In genomic region chr1:85576642-85577420, GRCh38 we compare ENCODE assay signal across 1 cellular context.
TF ChIP-seq lines count a peak whose summit lies in the region.

No MANE protein-coding gene starts in this region.

TF ChIP-seq in A549, 52 proteins besides CTCF, POLR2A, EP300 and RAD21 (continued from another document):
- TF ChIP-seq KDM1A (IDR thresholded peaks at IDR 0.05; ENCODE audit: low read depth) (no peak), RFX5 (IDR thresholded peaks at IDR 0.05) (no peak), FOSB (CRISPR knock-in tag; IDR thresholded peaks at IDR 0.05) (no peak), MAZ (IDR thresholded peaks at IDR 0.05; ENCODE audit: borderline replicate concordance, low read depth, low read length) (no peak), RNF2 (IDR thresholded peaks at IDR 0.05; ENCODE audit: borderline replicate concordance, low read depth) (no peak), SREBF2 (IDR thresholded peaks at IDR 0.05) (no peak), FOXS1 (CRISPR knock-in tag; IDR thresholded peaks at IDR 0.05) (no peak), JUN (IDR thresholded peaks at IDR 0.05) (peak; percentile 35 to 62; a peak in 3 of 5 replicates), MYC (IDR thresholded peaks at IDR 0.05; ENCODE audit: borderline replicate concordance, low read length) (no peak), KDM5A (IDR thresholded peaks at IDR 0.05) (no peak), EHMT2 (IDR thresholded peaks at IDR 0.05; ENCODE audit: low read depth) (no peak), ZSCAN20 (CRISPR knock-in tag; IDR thresholded peaks at IDR 0.05) (no peak), CHD2 (IDR thresholded peaks at IDR 0.05; ENCODE audit: low read length, partially characterized antibody) (no peak), HOXA7 (CRISPR knock-in tag; IDR thresholded peaks at IDR 0.05) (no peak), TFCP2L1 (CRISPR knock-in tag; IDR thresholded peaks at IDR 0.05) (no peak), CBX8 (IDR thresholded peaks at IDR 0.05) (no peak), HOXB13 (CRISPR knock-in tag; IDR thresholded peaks at IDR 0.05; ENCODE audit: low read depth) (no peak), HEYL (CRISPR knock-in tag; IDR thresholded peaks at IDR 0.05) (no peak), MAFK (IDR thresholded peaks at IDR 0.05; ENCODE audit: partially characterized antibody) (no peak), NPAS2 (CRISPR knock-in tag; IDR thresholded peaks at IDR 0.05; ENCODE audit: borderline replicate concordance) (no peak), RCOR1 (IDR thresholded peaks at IDR 0.05; ENCODE audit: low read depth, low read length) (no peak), POLR2AphosphoS2 (conservative IDR thresholded peaks at IDR 0.05; ENCODE audit: low read length) (no peak), BHLHE40 (IDR thresholded peaks at IDR 0.05; ENCODE audit: low read depth, low read length) (no peak), PHF8 (IDR thresholded peaks at IDR 0.05; ENCODE audit: borderline replicate concordance, low read depth) (no peak; the same call in 1 of the 2 replicates), ZNF302 (CRISPR knock-in tag; IDR thresholded peaks at IDR 0.05) (no peak), EHF (CRISPR knock-in tag; IDR thresholded peaks at IDR 0.05) (no peak), JUNB (IDR thresholded peaks at IDR 0.05) (no peak)
- TF ChIP-seq, protein P1, sequence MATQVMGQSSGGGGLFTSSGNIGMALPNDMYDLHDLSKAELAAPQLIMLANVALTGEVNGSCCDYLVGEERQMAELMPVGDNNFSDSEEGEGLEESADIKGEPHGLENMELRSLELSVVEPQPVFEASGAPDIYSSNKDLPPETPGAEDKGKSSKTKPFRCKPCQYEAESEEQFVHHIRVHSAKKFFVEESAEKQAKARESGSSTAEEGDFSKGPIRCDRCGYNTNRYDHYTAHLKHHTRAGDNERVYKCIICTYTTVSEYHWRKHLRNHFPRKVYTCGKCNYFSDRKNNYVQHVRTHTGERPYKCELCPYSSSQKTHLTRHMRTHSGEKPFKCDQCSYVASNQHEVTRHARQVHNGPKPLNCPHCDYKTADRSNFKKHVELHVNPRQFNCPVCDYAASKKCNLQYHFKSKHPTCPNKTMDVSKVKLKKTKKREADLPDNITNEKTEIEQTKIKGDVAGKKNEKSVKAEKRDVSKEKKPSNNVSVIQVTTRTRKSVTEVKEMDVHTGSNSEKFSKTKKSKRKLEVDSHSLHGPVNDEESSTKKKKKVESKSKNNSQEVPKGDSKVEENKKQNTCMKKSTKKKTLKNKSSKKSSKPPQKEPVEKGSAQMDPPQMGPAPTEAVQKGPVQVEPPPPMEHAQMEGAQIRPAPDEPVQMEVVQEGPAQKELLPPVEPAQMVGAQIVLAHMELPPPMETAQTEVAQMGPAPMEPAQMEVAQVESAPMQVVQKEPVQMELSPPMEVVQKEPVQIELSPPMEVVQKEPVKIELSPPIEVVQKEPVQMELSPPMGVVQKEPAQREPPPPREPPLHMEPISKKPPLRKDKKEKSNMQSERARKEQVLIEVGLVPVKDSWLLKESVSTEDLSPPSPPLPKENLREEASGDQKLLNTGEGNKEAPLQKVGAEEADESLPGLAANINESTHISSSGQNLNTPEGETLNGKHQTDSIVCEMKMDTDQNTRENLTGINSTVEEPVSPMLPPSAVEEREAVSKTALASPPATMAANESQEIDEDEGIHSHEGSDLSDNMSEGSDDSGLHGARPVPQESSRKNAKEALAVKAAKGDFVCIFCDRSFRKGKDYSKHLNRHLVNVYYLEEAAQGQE (IDR thresholded peaks at IDR 0.05), result no peak
- TF ChIP-seq, protein P2, sequence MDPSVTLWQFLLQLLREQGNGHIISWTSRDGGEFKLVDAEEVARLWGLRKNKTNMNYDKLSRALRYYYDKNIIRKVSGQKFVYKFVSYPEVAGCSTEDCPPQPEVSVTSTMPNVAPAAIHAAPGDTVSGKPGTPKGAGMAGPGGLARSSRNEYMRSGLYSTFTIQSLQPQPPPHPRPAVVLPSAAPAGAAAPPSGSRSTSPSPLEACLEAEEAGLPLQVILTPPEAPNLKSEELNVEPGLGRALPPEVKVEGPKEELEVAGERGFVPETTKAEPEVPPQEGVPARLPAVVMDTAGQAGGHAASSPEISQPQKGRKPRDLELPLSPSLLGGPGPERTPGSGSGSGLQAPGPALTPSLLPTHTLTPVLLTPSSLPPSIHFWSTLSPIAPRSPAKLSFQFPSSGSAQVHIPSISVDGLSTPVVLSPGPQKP (IDR thresholded peaks at IDR 0.05; ENCODE audit: low read depth, low read length), result peak; percentile 89
- TF ChIP-seq, protein P3, sequence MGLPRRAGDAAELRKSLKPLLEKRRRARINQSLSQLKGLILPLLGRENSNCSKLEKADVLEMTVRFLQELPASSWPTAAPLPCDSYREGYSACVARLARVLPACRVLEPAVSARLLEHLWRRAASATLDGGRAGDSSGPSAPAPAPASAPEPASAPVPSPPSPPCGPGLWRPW (IDR thresholded peaks at IDR 0.05), result no peak
- TF ChIP-seq, protein P4, sequence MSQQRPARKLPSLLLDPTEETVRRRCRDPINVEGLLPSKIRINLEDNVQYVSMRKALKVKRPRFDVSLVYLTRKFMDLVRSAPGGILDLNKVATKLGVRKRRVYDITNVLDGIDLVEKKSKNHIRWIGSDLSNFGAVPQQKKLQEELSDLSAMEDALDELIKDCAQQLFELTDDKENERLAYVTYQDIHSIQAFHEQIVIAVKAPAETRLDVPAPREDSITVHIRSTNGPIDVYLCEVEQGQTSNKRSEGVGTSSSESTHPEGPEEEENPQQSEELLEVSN (IDR thresholded peaks at IDR 0.05; ENCODE audit: borderline replicate concordance, low read depth), result 0 out of 2 replicates have a peak, but pooled peaks have one; percentile 28
- TF ChIP-seq, protein P5, sequence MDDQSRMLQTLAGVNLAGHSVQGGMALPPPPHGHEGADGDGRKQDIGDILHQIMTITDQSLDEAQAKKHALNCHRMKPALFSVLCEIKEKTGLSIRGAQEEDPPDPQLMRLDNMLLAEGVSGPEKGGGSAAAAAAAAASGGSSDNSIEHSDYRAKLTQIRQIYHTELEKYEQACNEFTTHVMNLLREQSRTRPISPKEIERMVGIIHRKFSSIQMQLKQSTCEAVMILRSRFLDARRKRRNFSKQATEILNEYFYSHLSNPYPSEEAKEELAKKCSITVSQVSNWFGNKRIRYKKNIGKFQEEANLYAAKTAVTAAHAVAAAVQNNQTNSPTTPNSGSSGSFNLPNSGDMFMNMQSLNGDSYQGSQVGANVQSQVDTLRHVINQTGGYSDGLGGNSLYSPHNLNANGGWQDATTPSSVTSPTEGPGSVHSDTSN (IDR thresholded peaks at IDR 0.05), result no peak
- TF ChIP-seq, protein P6, sequence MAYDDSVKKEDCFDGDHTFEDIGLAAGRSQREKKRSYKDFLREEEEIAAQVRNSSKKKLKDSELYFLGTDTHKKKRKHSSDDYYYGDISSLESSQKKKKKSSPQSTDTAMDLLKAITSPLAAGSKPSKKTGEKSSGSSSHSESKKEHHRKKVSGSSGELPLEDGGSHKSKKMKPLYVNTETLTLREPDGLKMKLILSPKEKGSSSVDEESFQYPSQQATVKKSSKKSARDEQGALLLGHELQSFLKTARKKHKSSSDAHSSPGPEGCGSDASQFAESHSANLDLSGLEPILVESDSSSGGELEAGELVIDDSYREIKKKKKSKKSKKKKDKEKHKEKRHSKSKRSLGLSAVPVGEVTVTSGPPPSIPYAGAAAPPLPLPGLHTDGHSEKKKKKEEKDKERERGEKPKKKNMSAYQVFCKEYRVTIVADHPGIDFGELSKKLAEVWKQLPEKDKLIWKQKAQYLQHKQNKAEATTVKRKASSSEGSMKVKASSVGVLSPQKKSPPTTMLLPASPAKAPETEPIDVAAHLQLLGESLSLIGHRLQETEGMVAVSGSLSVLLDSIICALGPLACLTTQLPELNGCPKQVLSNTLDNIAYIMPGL (CRISPR knock-in tag; IDR thresholded peaks at IDR 0.05; ENCODE audit: borderline replicate concordance), result no peak
